ENCODE assay signal across 8 cellular contexts in genomic region chr6:33632603-33633039, GRCh38. TPM values are rescaled to one million over a fixed set of nuclear protein-coding genes. Genes with fewer than 3 reads are reported as not detected.
DNase-seq lines count a peak whose midpoint lies in the region; ATAC-seq and TF ChIP-seq lines count a peak whose summit lies in the region.

No MANE protein-coding gene starts in this region.

- intact Hi-C loops in ovary (cut with DNase I): loop anchor here in 1 of 4 donors (10.0 kb wide), 1 partner anchor 48 kb away; the partner anchor contains the start of gene BAK1

- peaks cover 9% of the 10 kb centered on the region for H3K36me3 Mint-ChIP-seq in activated T-cell treated with anti-CD3 and anti-CD28 coated beads, Interleukin-2, amount 50 U/mL, for 4 hours (ENCODE audit: insufficient read depth)

- H3K9me3 ChIP-seq in ovary: no peaks in the 10 kb centered on the region

- TF ChIP-seq CTCF in foreskin fibroblast (IDR thresholded peaks at IDR 0.05; ENCODE audit: low read depth, low read length): peak; percentile 72
- TF ChIP-seq CTCF in ovary (IDR thresholded peaks at IDR 0.05): peak in 2 of 3 donors; percentile 20 to 44

- DNase-seq in NCI-H526 (lab: John Stamatoyannopoulos, UW) (peak; percentile 21 to 65), NCI-H526 treated with DMSO at 0.1 percent for 48 hours (lab: John Stamatoyannopoulos, UW) (no peak), NCI-H226 (peak; percentile 34), foreskin fibroblast (peak in 1 of 2 donors; percentile 63), ovary (peak in 4 of 5 donors; percentile 30 to 62 (median 58)), T1000 (lab: John Stamatoyannopoulos, UW) (no peak), NCI-H1694 treated with DMSO at 0.1 percent for 48 hours (lab: John Stamatoyannopoulos, UW) (no peak)
- peak; percentile 50 for DNase-seq in activated T-cell treated with anti-CD3 and anti-CD28 coated beads, Interleukin-2, amount 50 U/mL, for 4 hours

- peaks cover 54% of the 10 kb centered on the region for H3K4me1 Mint-ChIP-seq in activated T-cell treated with anti-CD3 and anti-CD28 coated beads, Interleukin-2, amount 50 U/mL, for 4 hours (ENCODE audit: low read depth)

- H3K4me3 Mint-ChIP-seq in activated T-cell treated with anti-CD3 and anti-CD28 coated beads, Interleukin-2, amount 50 U/mL, for 4 hours: peak overlapping the region; percentile 79

- no peaks in the 10 kb centered on the region for H3K27me3 ChIP-seq in ovary

- no peak overlapping the region for H3K27ac ChIP-seq in ovary

- TF ChIP-seq EP300 in ovary (IDR thresholded peaks at IDR 0.05): no peak

- H3K4me3 ChIP-seq in foreskin fibroblast (ENCODE audit: low read depth in 1 of 2, low read length in 2 of 2) (no peak overlapping the region), ovary (no peak overlapping the region)

- H3K9me3 Mint-ChIP-seq in activated T-cell treated with anti-CD3 and anti-CD28 coated beads, Interleukin-2, amount 50 U/mL, for 4 hours: no peaks in the 10 kb centered on the region

- WGBS in ovary, 3 donors: 69 to 84% (median 82%) methylated on average over 6 of the region's 6 CpGs

- peaks cover 5% of the 10 kb centered on the region for H3K4me1 ChIP-seq in ovary (ENCODE audit: insufficient read depth)

- peak; percentile 29 to 36 for ATAC-seq in activated T-cell treated with anti-CD3 and anti-CD28 coated beads, Interleukin-2, amount 50 U/mL, for 4 hours

- no peak for TF ChIP-seq POLR2A in ovary (IDR thresholded peaks at IDR 0.05)

- no peaks in the 10 kb centered on the region for H3K27me3 Mint-ChIP-seq in activated T-cell treated with anti-CD3 and anti-CD28 coated beads, Interleukin-2, amount 50 U/mL, for 4 hours (ENCODE audit: low read depth)

- H3K36me3 ChIP-seq in ovary: no peaks in the 10 kb centered on the region

RNA-seq across cellular contexts. Expression of gene ITPR3, which starts 11.5 kb away (rescaled TPM):
- total RNA-seq in activated T-cell treated with anti-CD3 and anti-CD28 coated beads, Interleukin-2, amount 50 U/mL, for 4 hours: 10 to 100 TPM; 34.6 to 37.2 (median 35.5) TPM
- total RNA-seq in ovary: 10 to 100 TPM in 6 of 7 donors, 1 to 10 TPM in 1; 3.7 to 31.1 (median 20.1) TPM
- 1 to 10 TPM; 3.6 to 6.9 TPM for polyA plus RNA-seq in ovary

RNA-seq across cellular contexts. Expression of gene BAK1, which starts 52.5 kb away (rescaled TPM):
- total RNA-seq in activated T-cell treated with anti-CD3 and anti-CD28 coated beads, Interleukin-2, amount 50 U/mL, for 4 hours: 10 to 100 TPM; 42.1 to 52.0 (median 49.8) TPM
- 10 to 100 TPM in 4 of 7 donors, 1 to 10 TPM in 3; 3.9 to 16.9 (median 10.4) TPM for total RNA-seq in ovary
- 10 to 100 TPM in 1 of 2 donors, 1 to 10 TPM in 1; 9.8 to 12.2 TPM for polyA plus RNA-seq in ovary

Comparison
In these comparisons a context has a peak if more than half of its experiments do, and no peak if none do; other contexts are left out.
1. DNase-seq: peak in NCI-H526 (2 of 2), NCI-H226 (single experiment), activated T-cell treated with anti-CD3 and anti-CD28 coated beads, Interleukin-2, amount 50 U/mL, for 4 hours (single experiment) and ovary (4 of 5); none in NCI-H526 treated with DMSO at 0.1 percent for 48 hours (single experiment), T1000 (single experiment) and NCI-H1694 treated with DMSO at 0.1 percent for 48 hours (single experiment).